ENCODE assay signal across 9 cellular contexts in the genomic region with DNA sequence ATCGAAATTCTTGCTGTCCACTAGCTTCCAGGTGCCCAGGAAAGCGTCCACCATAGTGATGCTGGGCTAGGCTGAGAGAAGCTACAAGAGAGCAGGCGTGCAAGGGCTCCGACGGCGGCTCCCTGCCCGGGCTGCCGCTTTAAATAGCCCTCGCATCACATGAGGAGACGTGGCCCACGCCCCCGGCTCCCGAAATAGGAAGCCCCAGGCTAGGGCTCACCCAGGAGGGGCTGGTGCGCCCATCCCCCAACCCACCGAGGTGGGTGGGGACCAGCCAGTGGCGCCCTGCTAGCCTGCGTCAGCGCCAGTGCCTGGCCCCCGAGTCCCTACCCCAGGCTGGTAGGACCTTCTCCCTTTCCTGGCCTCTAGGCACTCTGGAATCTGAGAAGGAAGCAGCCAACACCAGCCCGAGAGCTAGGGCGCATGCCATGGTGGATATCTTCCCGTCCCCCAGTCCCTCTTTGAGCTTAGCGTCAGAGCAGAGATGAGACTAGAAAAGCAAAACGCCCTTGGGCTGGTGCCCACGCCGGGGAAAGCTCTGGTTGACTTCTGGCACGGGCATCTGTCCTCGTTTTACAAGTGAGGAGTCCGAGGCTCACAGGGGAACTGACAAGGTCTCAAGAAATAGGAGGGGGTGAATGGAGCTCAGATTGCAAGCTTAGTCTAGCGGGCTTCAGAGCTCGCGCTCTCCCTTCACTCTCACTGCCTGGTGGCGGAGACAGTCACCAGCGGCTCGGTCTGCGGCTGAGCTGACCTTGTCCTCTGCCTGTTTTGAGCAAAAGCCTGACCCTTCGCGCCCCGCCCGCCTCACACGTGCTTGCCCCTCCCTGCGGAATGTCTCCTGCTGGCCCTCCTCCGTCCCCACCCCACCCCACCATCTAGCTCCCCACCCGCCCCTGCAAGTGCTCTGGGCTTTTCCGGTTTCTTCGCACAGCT. TPM values are rescaled to one million over a fixed set of nuclear protein-coding genes. Genes with fewer than 3 reads are reported as not detected.
DNase-seq lines count a peak whose midpoint lies in the region; ATAC-seq and TF ChIP-seq lines count a peak whose summit lies in the region.
"Had no signal": no experiment of that assay in that cellular context is flagged by ENCODE, and none has a peak within 500 bp of the region (broad histone marks: within the 10 kb centered on the region; RNA-seq: fewer than 3 reads in every experiment).

A gene (minus strand): TSS at position 116 of the 936 bp plus-strand sequence. CDS start 62 bp downstream, at position 54.

- H3K27ac Mint-ChIP-seq in T-cell, result no peak within 1 kb of the TSS

- no peaks in the 10 kb centered on the region for H3K36me3 Mint-ChIP-seq in T-cell

- POLR2A ChIA-PET in T-cell (lab: Charles Lee), result interaction anchor here in 1 of 2 donors (0.6 kb wide), 2 partner anchors 272 to 612 kb away, joined by 4 to 8 read pairs; a partner anchor contains a TSS

- peak within 1 kb of the TSS; percentile 75 to 99 (median 96) for H3K27ac ChIP-seq in dorsolateral prefrontal cortex
- peak within 1 kb of the TSS; percentile 88 for H3K27ac ChIP-seq in layer of hippocampus (ENCODE audit: low read depth, low read length)

- peak within 1 kb of the TSS; percentile 77 to 88 (median 79) for H3K4me3 Mint-ChIP-seq in T-cell

- peak; percentile 53 to 72 (median 68) for ATAC-seq in T-cell (replicated peaks in 1 of 4)
- no peak for ATAC-seq in GM18861 (IDR thresholded peaks at IDR 0.05; ENCODE audit: unreplicated experiment)
- no peak for ATAC-seq in HG03354 (IDR thresholded peaks at IDR 0.05; ENCODE audit: poor library complexity, severe bottlenecking, unreplicated experiment)
- ATAC-seq: HCT116 had no signal

- DNase-seq in BE2C, result peak; percentile 30
- DNase-seq in HCEC 1CT, result peak; percentile 54
- DNase-seq in T-cell, result peak in 8 of 34 experiments; percentile 1 to 13 (median 8)
- peak; percentile 60 to 91 (median 85) for DNase-seq in dorsolateral prefrontal cortex
- peak; percentile 24 for DNase-seq in smooth muscle cell of the brain vasculature (ENCODE audit: low read depth, low spot score)

- no peaks in the 10 kb centered on the region for H3K36me3 ChIP-seq in BE2C

- CTCF ChIA-PET in T-cell (lab: Charles Lee), result interaction anchor here (0.5 to 1.1 kb wide), 4 partner anchors 21 to 211 kb away, joined by 3 to 7 read pairs (median 4); no protein-coding TSS in a partner anchor

- no peaks in the 10 kb centered on the region for H3K9me3 ChIP-seq in BE2C

- intact Hi-C loops in dorsolateral prefrontal cortex (cut with DNase I), result loop anchor here in 1 of 2 donors (10.0 kb wide), 1 partner anchor 78 kb away; a partner anchor contains a TSS

- H3K4me3 ChIP-seq in BE2C (ENCODE audit: low read depth, low read length), result peak within 1 kb of the TSS; percentile 56
- peak within 1 kb of the TSS; percentile 29 to 83 (median 64) for H3K4me3 ChIP-seq in dorsolateral prefrontal cortex

- no peaks in the 10 kb centered on the region for H3K9me3 Mint-ChIP-seq in T-cell

- no peak for TF ChIP-seq CTCF in BE2C (IDR thresholded peaks at IDR 0.05; ENCODE audit: low read depth, low read length)
- TF ChIP-seq CTCF in dorsolateral prefrontal cortex (IDR thresholded peaks at IDR 0.05 in 54 of 56, conservative IDR thresholded peaks at IDR 0.05 in 2 of 56; ENCODE audit: low read depth in 1 of 56, partially characterized antibody in 56 of 56), result peak in 15 of 56 donors; percentile 2 to 36 (median 20)

- H3K4me1 ChIP-seq in BE2C, result no peaks in the 10 kb centered on the region

- peaks cover 0 to 2% of the 10 kb centered on the region in 2 donors for H3K27me3 Mint-ChIP-seq in T-cell

- H3K27me3 ChIP-seq in BE2C (no peaks in the 10 kb centered on the region), dorsolateral prefrontal cortex (no peaks in the 10 kb centered on the region), layer of hippocampus (ENCODE audit: control insufficient read depth, insufficient read depth, low read length) (no peaks in the 10 kb centered on the region)

- peaks cover 12 to 19% (median 17%) of the 10 kb centered on the region in 3 donors for H3K4me1 Mint-ChIP-seq in T-cell

RNA-seq across cellular contexts. Expression of the gene that starts here (rescaled TPM):
- 9.3 TPM for polyA plus RNA-seq in BE2C (2012; ENCODE audit: insufficient read depth, insufficient read length, low read depth)
- total RNA-seq in T-cell (under 1 TPM in 1 of 5 donors, not detected in 4; 0.53 TPM), dorsolateral prefrontal cortex (100 to 1,000 TPM in 40 of 120 experiments, 10 to 100 TPM in 80; 26.6 to 202 (median 90.7) TPM)

Comparison
In these comparisons a context has a peak if more than half of its experiments do, and no peak if none do; other contexts are left out.
1. RNA of the gene that starts here (total RNA-seq): 26.6 to 202 TPM in dorsolateral prefrontal cortex; 0.53 TPM in T-cell; every median in the first group is over 10 times any median in the second.
2. Peak in ATAC-seq in T-cell; RNA of the gene not detected or under 1 TPM.